18 cellular contexts compared by ENCODE assay signal in the genomic region with DNA sequence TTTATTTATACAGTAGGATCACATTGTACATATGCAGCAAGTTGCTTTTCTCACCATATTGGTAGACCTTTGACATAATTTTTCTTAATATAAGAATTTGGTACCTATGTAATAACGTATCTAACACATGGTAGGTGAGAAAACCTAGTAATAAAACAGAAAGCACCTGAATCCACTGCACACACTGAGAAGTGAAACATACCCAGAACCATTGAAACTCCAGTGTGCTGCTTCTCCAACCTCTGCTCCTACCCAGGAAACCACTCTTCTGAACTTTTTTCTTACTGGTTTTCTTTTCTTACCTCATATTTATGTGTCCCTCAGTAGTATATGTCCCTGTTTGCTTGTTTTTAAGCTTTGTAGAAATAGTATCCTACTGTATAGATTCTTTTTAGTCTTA.
DNase-seq lines count a peak whose midpoint lies in the region; ATAC-seq and TF ChIP-seq lines count a peak whose summit lies in the region.
"Had no signal": no experiment of that assay in that cellular context is flagged by ENCODE, and none has a peak within 500 bp of the region (broad histone marks: within the 10 kb centered on the region; RNA-seq: fewer than 3 reads in every experiment).

No MANE protein-coding gene starts in this region.

- H3K9me2 ChIP-seq in PC-3 (replicated peaks; ENCODE audit: low read length) (no peaks in the 10 kb centered on the region), GM23248 (ENCODE audit: insufficient read depth) (no peaks in the 10 kb centered on the region)

- H3K27me3 ChIP-seq in PC-3 (ENCODE audit: low read length) (no peaks in the 10 kb centered on the region), GM23248 (replicated peaks; ENCODE audit: insufficient read depth) (no peaks in the 10 kb centered on the region)

- BruUV-seq in PC-3 (replicated peaks; lab: Mats Ljungman, UMichigan) = no TSS peak

- CTCF ChIA-PET in PC-3 (lab: Charles Lee) = no interaction called here

- TF ChIP-seq CTCF in PC-3 (conservative IDR thresholded peaks at IDR 0.05; ENCODE audit: low read depth, low read length) = no peak

- H3K9ac ChIP-seq in PC-3 (ENCODE audit: low read length) = no peak overlapping the region
- no peak overlapping the region for H3K9ac ChIP-seq in GM23248

- in situ Hi-C loops in GM23248 (cut with MboI) = no loop called here

- H2AFZ ChIP-seq in PC-3 (ENCODE audit: low read length) (no peak overlapping the region), GM23248 (no peak overlapping the region)

- H3K4me2 ChIP-seq in PC-3 (ENCODE audit: low read length) (no peak overlapping the region), GM23248 (ENCODE audit: unreplicated experiment) (no peak overlapping the region)

- 100% methylated on average over 1 of the region's 1 CpG for WGBS in GM23248 (ENCODE audit: low coverage in 1 of 2, low lambda C conversion rate in 2 of 2, missing lambda C conversion rate in 2 of 2), 2 experiments

- H3K4me1 ChIP-seq in PC-3 (ENCODE audit: insufficient read depth, low read length) (peaks cover 12% of the 10 kb centered on the region; the same call in 1 of the 2 replicates), GM23248 (ENCODE audit: insufficient read depth) (peaks cover 10% of the 10 kb centered on the region)

- H3K27ac ChIP-seq in PC-3 (ENCODE audit: low read length) (no peak overlapping the region), GM23248 (no peak overlapping the region)
- H3K27ac ChIP-seq: coronary artery had no signal

- H3K79me2 ChIP-seq in PC-3 (ENCODE audit: low read length) (no peaks in the 10 kb centered on the region), GM23248 (ENCODE audit: insufficient read depth) (peaks cover 6% of the 10 kb centered on the region; the same call in 1 of the 2 replicates)

- DNase-seq in LoVo (ENCODE audit: low spot score) = no peak
- DNase-seq in PC-3 = no peak
- no peak for DNase-seq in GM23248
- DNase-seq in stimulated activated naive CD8-positive, alpha-beta T cell treated with anti-CD3 and anti-CD28 coated beads, Interleukin-15, Interleukin-2, amounts not matched to agents 100 U/mL and 50 U/mL, for 24 hours = no peak
- DNase-seq: activated CD4-positive, alpha-beta T cell treated with anti-CD3 and anti-CD28 coated beads, Interleukin-2, amount 50 U/mL, for 4 hours; anterior cingulate cortex; Calu3; left cardiac atrium; NCI-H187; NCI-H774; Right ventricle myocardium superior; trophoblast cell had no signal

- intact Hi-C loops in PC-3 (cut with micrococcal nuclease) = no loop called here

- ATAC-seq in GM18511 (IDR thresholded peaks at IDR 0.05; ENCODE audit: unreplicated experiment) (peak; percentile 77), GM19463 (IDR thresholded peaks at IDR 0.05; ENCODE audit: unreplicated experiment) (peak; percentile 82), HG02763 (IDR thresholded peaks at IDR 0.05; ENCODE audit: unreplicated experiment) (peak; percentile 60), HG03378 (IDR thresholded peaks at IDR 0.05; ENCODE audit: unreplicated experiment) (peak; percentile 83), PC-3 (no peak)
- no peak for ATAC-seq in stimulated activated naive CD8-positive, alpha-beta T cell treated with anti-CD3 and anti-CD28 coated beads, Interleukin-15, Interleukin-2, amounts not matched to agents 100 U/mL and 50 U/mL, for 24 hours
- ATAC-seq: activated T-helper 17 cell treated with anti-CD3 and anti-CD28 coated beads, Interleukin-2, amount 50 U/mL, for 72 hours had no signal

- H3K9me3 ChIP-seq in PC-3 (ENCODE audit: low read length) (no peaks in the 10 kb centered on the region), GM23248 (ENCODE audit: low read depth) (no peaks in the 10 kb centered on the region)

- H3K36me3 ChIP-seq in PC-3 (ENCODE audit: low read depth, low read length) (no peaks in the 10 kb centered on the region), GM23248 (ENCODE audit: low read depth) (no peaks in the 10 kb centered on the region)

- no peak overlapping the region for H3K4me3 ChIP-seq in PC-3 (ENCODE audit: low read length)
- no peak overlapping the region for H3K4me3 ChIP-seq in GM23248
- H3K4me3 ChIP-seq: coronary artery had no signal

- H4K20me1 ChIP-seq in PC-3 (ENCODE audit: low read length) (no peaks in the 10 kb centered on the region), GM23248 (ENCODE audit: insufficient read depth) (no peaks in the 10 kb centered on the region)

- POLR2A ChIA-PET in PC-3 (lab: Charles Lee; ENCODE audit: unreplicated experiment) = no interaction called here

- H3F3A ChIP-seq in PC-3 (ENCODE audit: low read length, unreplicated experiment) (no peaks in the 10 kb centered on the region), GM23248 (ENCODE audit: insufficient read depth) (no peaks in the 10 kb centered on the region)

Comparison
In these comparisons a context has a peak if more than half of its experiments do, and no peak if none do; other contexts are left out.
1. ATAC-seq: peak in GM18511 (single experiment), GM19463 (single experiment), HG02763 (single experiment) and HG03378 (single experiment); none in PC-3 (single experiment) and stimulated activated naive CD8-positive, alpha-beta T cell treated with anti-CD3 and anti-CD28 coated beads, Interleukin-15, Interleukin-2, amounts not matched to agents 100 U/mL and 50 U/mL, for 24 hours (single experiment).